ENCODE assay signal across 8 cellular contexts in the genomic region with DNA sequence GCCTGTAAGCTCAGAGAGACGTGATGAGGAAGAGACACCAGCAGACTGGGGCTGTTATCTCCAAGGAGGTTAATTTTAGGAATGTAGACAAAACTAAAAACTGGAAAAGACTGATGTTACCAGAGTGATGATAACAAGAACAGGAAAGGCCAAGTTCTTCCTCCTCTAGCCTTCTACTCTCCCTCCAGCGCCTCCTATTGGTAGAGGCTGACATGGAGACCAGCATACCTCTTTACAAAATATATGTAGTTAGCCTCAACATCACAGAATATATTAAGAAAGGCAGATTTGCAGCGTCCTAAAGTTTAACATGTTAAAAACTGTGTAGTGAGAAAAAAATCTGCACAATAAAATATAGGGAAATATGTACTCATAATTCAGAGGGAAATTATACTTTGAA.
DNase-seq lines count a peak whose midpoint lies in the region; ATAC-seq, FAIRE-seq and TF ChIP-seq lines count a peak whose summit lies in the region.

No MANE protein-coding gene starts in this region.

- no peak overlapping the region for H3K4me3 Mint-ChIP-seq in activated naive CD4-positive, alpha-beta T cell treated with anti-CD3 and anti-CD28 coated beads for 36 hours
- H3K4me3 Mint-ChIP-seq in brain, result no peak overlapping the region

- H3K27ac Mint-ChIP-seq in activated naive CD4-positive, alpha-beta T cell treated with anti-CD3 and anti-CD28 coated beads for 36 hours, result no peak overlapping the region
- H3K27ac Mint-ChIP-seq in brain, result peak overlapping the region in 1 of 5 experiments; percentile 36

- FAIRE-seq in HTR-8/SVneo (lab: Jason Lieb, UNC), result no peak

- CTCF ChIA-PET in activated naive CD4-positive, alpha-beta T cell treated with anti-CD3 and anti-CD28 coated beads for 36 hours (lab: Charles Lee), result no interaction called here

- TF ChIP-seq CTCF in brain (conservative IDR thresholded peaks at IDR 0.05), result peak; percentile 26 to 55

- no peaks in the 10 kb centered on the region for H3K36me3 Mint-ChIP-seq in activated naive CD4-positive, alpha-beta T cell treated with anti-CD3 and anti-CD28 coated beads for 36 hours (ENCODE audit: low read depth)
- peaks cover 41% of the 10 kb centered on the region for H3K36me3 Mint-ChIP-seq in brain

- peak; percentile 63 for ATAC-seq in HG03439 (IDR thresholded peaks at IDR 0.05; ENCODE audit: unreplicated experiment)

- H3K27me3 Mint-ChIP-seq in activated naive CD4-positive, alpha-beta T cell treated with anti-CD3 and anti-CD28 coated beads for 36 hours (ENCODE audit: low read depth), result no peaks in the 10 kb centered on the region
- H3K27me3 Mint-ChIP-seq in brain, result no peaks in the 10 kb centered on the region

- intact Hi-C loops in activated naive CD4-positive, alpha-beta T cell treated with anti-CD3 and anti-CD28 coated beads for 36 hours (cut with micrococcal nuclease), result loop anchor here (1.0 kb wide), 1 partner anchor 107 kb away; no protein-coding TSS in a partner anchor

- peak; percentile 35 for DNase-seq in activated naive CD4-positive, alpha-beta T cell treated with anti-CD3 and anti-CD28 coated beads for 36 hours
- DNase-seq in activated naive CD4-positive, alpha-beta T cell treated with anti-CD3 and anti-CD28 coated beads, Interleukin-2, amount 50 U/mL, for 16 hours, result no peak
- peak; percentile 39 for DNase-seq in putamen (ENCODE audit: low spot score)
- no peak for DNase-seq in HTR-8/SVneo (ENCODE audit: insufficient read length, low spot score)
- DNase-seq in NCI-H345 (lab: John Stamatoyannopoulos, UW), result no peak
- DNase-seq in central memory CD4-positive, alpha-beta T cell, result no peak

- H3K4me1 Mint-ChIP-seq in activated naive CD4-positive, alpha-beta T cell treated with anti-CD3 and anti-CD28 coated beads for 36 hours (ENCODE audit: low read depth), result no peaks in the 10 kb centered on the region
- peaks cover 59% of the 10 kb centered on the region for H3K4me1 Mint-ChIP-seq in brain

- H3K9me3 Mint-ChIP-seq in activated naive CD4-positive, alpha-beta T cell treated with anti-CD3 and anti-CD28 coated beads for 36 hours, result no peaks in the 10 kb centered on the region
- H3K9me3 Mint-ChIP-seq in brain, result no peaks in the 10 kb centered on the region

Comparison
In these comparisons a context has a peak if more than half of its experiments do, and no peak if none do; other contexts are left out.
1. DNase-seq: peak in activated naive CD4-positive, alpha-beta T cell treated with anti-CD3 and anti-CD28 coated beads for 36 hours (single experiment) and putamen (single experiment); none in activated naive CD4-positive, alpha-beta T cell treated with anti-CD3 and anti-CD28 coated beads, Interleukin-2, amount 50 U/mL, for 16 hours (single experiment), HTR-8/SVneo (single experiment), NCI-H345 (single experiment) and central memory CD4-positive, alpha-beta T cell (single experiment).